16 cellular contexts compared by ENCODE assay signal in the genomic region with DNA sequence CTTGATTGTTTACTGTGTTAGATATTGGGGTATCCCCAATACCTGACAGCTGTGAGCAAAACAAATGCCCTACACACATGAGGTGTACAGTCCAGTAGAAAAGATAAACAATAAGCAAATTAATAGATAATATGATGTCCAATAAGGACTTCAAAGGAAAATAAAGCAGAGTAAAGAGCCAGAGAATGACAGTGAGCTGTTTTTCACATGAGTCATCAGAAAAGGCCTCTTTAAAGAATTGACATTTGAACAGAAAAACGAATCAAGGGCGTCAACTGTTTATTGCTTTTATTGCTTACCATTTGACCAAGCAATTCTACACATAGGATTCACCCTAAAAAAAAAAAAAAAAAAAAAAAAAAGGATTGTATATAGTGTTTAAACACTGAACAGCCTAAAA.
DNase-seq lines count a peak whose midpoint lies in the region; ATAC-seq, FAIRE-seq and TF ChIP-seq lines count a peak whose summit lies in the region.
"Had no signal": no experiment of that assay in that cellular context is flagged by ENCODE, and none has a peak within 500 bp of the region (broad histone marks: within the 10 kb centered on the region; RNA-seq: fewer than 3 reads in every experiment).

No MANE protein-coding gene starts in this region.

- no peak for TF ChIP-seq CTCF in HepG2 (CRISPR knock-in tag; IDR thresholded peaks at IDR 0.05)
- no peak for TF ChIP-seq CTCF in right lobe of liver (IDR thresholded peaks at IDR 0.05)
- no peak for TF ChIP-seq CTCF in brain microvascular endothelial cell (IDR thresholded peaks at IDR 0.05; ENCODE audit: low read depth, low read length, missing control alignments)

- TF ChIP-seq RAD21 in HepG2 (CRISPR knock-in tag; IDR thresholded peaks at IDR 0.05): no peak

- H3K4me1 ChIP-seq in HepG2 (ENCODE audit: insufficient read depth, low read length) (peaks cover 6% of the 10 kb centered on the region; the same call in 1 of the 2 replicates), right lobe of liver (no peaks in the 10 kb centered on the region)

- H3K27ac ChIP-seq in HepG2 (ENCODE audit: extremely low read length, insufficient read depth, low read length) (no peak overlapping the region), right lobe of liver (no peak overlapping the region), brain microvascular endothelial cell (no peak overlapping the region)
- H3K27ac ChIP-seq: C4-2B, SK-N-MC had no signal

- POLR2A ChIA-PET in HepG2 (lab: Yijun Ruan, JAX): no interaction called here

- in situ Hi-C loops in HepG2 (cut with HindIII; ENCODE audit: extremely low pct_ligation_motif_present, low pct_unique_long_range_greater_than_20kb) (no loop called here), brain microvascular endothelial cell (cut with HindIII; ENCODE audit: low pct_ligation_motif_present, low sequenced_read_pairs) (no loop called here)

- no peak overlapping the region for H3K9ac ChIP-seq in HepG2 (ENCODE audit: insufficient read depth, low read depth, low read length)

- no peak for FAIRE-seq in HepG2 (lab: Jason Lieb, UNC)

- WGBS in HepG2 (ENCODE audit: low lambda C conversion rate): 66% methylated on average over 2 of the region's 2 CpGs
- WGBS in right lobe of liver (ENCODE audit: insufficient coverage, low coverage, low lambda C conversion rate, missing lambda C conversion rate): 76% methylated on average over 2 of the region's 2 CpGs

- intact Hi-C loops in HepG2 (cut with micrococcal nuclease; ENCODE audit: unreplicated experiment): no loop called here
- intact Hi-C loops in right lobe of liver (cut with DNase I): no loop called here

- H3K27me3 ChIP-seq in HepG2 (ENCODE audit: control insufficient read depth in 1 of 2, insufficient read depth in 2 of 2, low read length in 2 of 2) (no peaks in the 10 kb centered on the region), right lobe of liver (no peaks in the 10 kb centered on the region), brain microvascular endothelial cell (replicated peaks) (no peaks in the 10 kb centered on the region)

- TF ChIP-seq EP300 in HepG2 (IDR thresholded peaks at IDR 0.05; ENCODE audit: low read depth in 2 of 2, low read length in 2 of 2): no peak
- no peak for TF ChIP-seq EP300 in HepG2 (CRISPR knock-in tag; IDR thresholded peaks at IDR 0.05; ENCODE audit: borderline replicate concordance)

- DNase-seq in HepG2 (ENCODE audit: low spot score) (peak; percentile 15), right lobe of liver (no peak), brain microvascular endothelial cell (peak; percentile 11), iris pigment epithelial cell (ENCODE audit: low read depth) (peak; percentile 70), iPS-NIHi7 (ENCODE audit: extremely low spot score) (no peak), RPMI8226 (no peak)
- DNase-seq in activated CD4-positive, alpha-beta T cell treated with anti-CD3 and anti-CD28 coated beads for 1 hour: no peak
- DNase-seq: activated CD8-positive, alpha-beta memory T cell treated with anti-CD3 and anti-CD28 coated beads, Interleukin-2, amount 50 U/mL, for 48 hours; amniotic stem cell; cerebellar nuclear complex; natural killer cell; NCI-H1417 treated with DMSO at 0.1 percent for 48 hours had no signal

- CTCF ChIA-PET in HepG2 (lab: Yijun Ruan, JAX; ENCODE audit: low intra/inter-chr PET ratio, low total read pairs): interaction anchor here (1.2 kb wide), 1 partner anchor 812 kb away, joined by 3 read pairs; no protein-coding TSS in a partner anchor

- peaks cover 8 to 46% of the 10 kb centered on the region in 2 experiments for H3K36me3 ChIP-seq in HepG2 (replicated peaks in 1 of 2; ENCODE audit: control insufficient read depth in 1 of 2, insufficient read depth in 2 of 2, low read length in 2 of 2)
- H3K36me3 ChIP-seq in right lobe of liver: peaks cover 0 to 36% (median 4%) of the 10 kb centered on the region in 4 donors
- peaks cover 19% of the 10 kb centered on the region for H3K36me3 ChIP-seq in brain microvascular endothelial cell (replicated peaks)

- no peaks in the 10 kb centered on the region for H3K79me2 ChIP-seq in HepG2 (ENCODE audit: insufficient read depth, low read length)

- TF ChIP-seq POLR2A in HepG2 (IDR thresholded peaks at IDR 0.05; ENCODE audit: insufficient read depth in 1 of 2, low read depth in 2 of 2, low read length in 2 of 2): no peak
- no peak for TF ChIP-seq POLR2A in right lobe of liver (IDR thresholded peaks at IDR 0.05)

- H3K9me3 ChIP-seq in HepG2 (ENCODE audit: low read length) (no peaks in the 10 kb centered on the region), right lobe of liver (no peaks in the 10 kb centered on the region)

- ATAC-seq in HepG2 (no peak), right lobe of liver (no peak), GM18867 (IDR thresholded peaks at IDR 0.05; ENCODE audit: unreplicated experiment) (no peak)

- H3K4me3 ChIP-seq in HepG2 (replicated peaks in 1 of 3; ENCODE audit: insufficient read depth in 1 of 3, low read depth in 2 of 3, low read length in 3 of 3) (no peak overlapping the region), right lobe of liver (no peak overlapping the region), brain microvascular endothelial cell (ENCODE audit: low read depth, low read length) (no peak overlapping the region)
- H3K4me3 ChIP-seq: lung, SK-N-MC had no signal

- no peak overlapping the region for H2AFZ ChIP-seq in HepG2 (ENCODE audit: low read length)

- BruUV-seq in HepG2 (replicated peaks; lab: Mats Ljungman, UMichigan): no TSS peak

- H4K20me1 ChIP-seq in HepG2 (ENCODE audit: insufficient read depth, low read length): no peaks in the 10 kb centered on the region

- H3K4me2 ChIP-seq in HepG2 (ENCODE audit: low read depth, low read length): no peak overlapping the region

TF ChIP-seq in HepG2, 621 proteins besides CTCF, POLR2A, EP300 and RAD21:
- peak; percentile 89 for TF ChIP-seq MAFF (IDR thresholded peaks at IDR 0.05; ENCODE audit: low read depth, low read length)
- TF ChIP-seq NFE2L1 (CRISPR knock-in tag; IDR thresholded peaks at IDR 0.05; ENCODE audit: borderline replicate concordance): no peak
- TF ChIP-seq MAFK (conservative IDR thresholded peaks at IDR 0.05 in 1 of 2, IDR thresholded peaks at IDR 0.05 in 1 of 2; ENCODE audit: low read length in 2 of 2): peak; percentile 83 to 90

Comparison
In these comparisons a context has a peak if more than half of its experiments do, and no peak if none do; other contexts are left out.
1. DNase-seq: peak in HepG2 (single experiment), brain microvascular endothelial cell (single experiment) and iris pigment epithelial cell (single experiment); none in right lobe of liver (0 of 3), activated CD4-positive, alpha-beta T cell treated with anti-CD3 and anti-CD28 coated beads for 1 hour (single experiment), iPS-NIHi7 (single experiment) and RPMI8226 (single experiment).